ENCODE assay signal across 11 cellular contexts in genomic region chr18:23740105-23740830, GRCh38. TPM values are rescaled to one million over a fixed set of nuclear protein-coding genes. Genes with fewer than 3 reads are reported as not detected.
DNase-seq lines count a peak whose midpoint lies in the region; ATAC-seq and FAIRE-seq lines count a peak whose summit lies in the region.
"Had no signal": no experiment of that assay in that cellular context is flagged by ENCODE, and none has a peak within 500 bp of the region (broad histone marks: within the 10 kb centered on the region; RNA-seq: fewer than 3 reads in every experiment).

No MANE protein-coding gene starts in this region.

- ATAC-seq in right cardiac atrium = no peak
- ATAC-seq in effector memory CD8-positive, alpha-beta T cell (replicated peaks) = no peak
- ATAC-seq: T-cell had no signal

- no peak for FAIRE-seq in frontal cortex (lab: Jason Lieb, UNC)

- H3K27ac ChIP-seq in right cardiac atrium (ENCODE audit: low read length) = no peak overlapping the region

- H3K4me3 ChIP-seq in right cardiac atrium (ENCODE audit: low read length) = no peak overlapping the region

- no peaks in the 10 kb centered on the region for H3K36me3 Mint-ChIP-seq in effector memory CD8-positive, alpha-beta T cell (ENCODE audit: insufficient read depth)
- H3K36me3 Mint-ChIP-seq: T-cell had no signal

- H3K9me3 ChIP-seq in right cardiac atrium (ENCODE audit: control insufficient read depth, low read length) = no peaks in the 10 kb centered on the region

- no peaks in the 10 kb centered on the region for H3K27me3 ChIP-seq in right cardiac atrium (ENCODE audit: control insufficient read depth, insufficient read depth)

- H3K9me3 Mint-ChIP-seq in effector memory CD8-positive, alpha-beta T cell = no peaks in the 10 kb centered on the region
- H3K9me3 Mint-ChIP-seq: nephron progenitor cell, T-cell had no signal

- peaks cover 64 to 69% of the 10 kb centered on the region in 2 donors for H3K27me3 Mint-ChIP-seq in effector memory CD8-positive, alpha-beta T cell

- H3K4me1 Mint-ChIP-seq in effector memory CD8-positive, alpha-beta T cell (ENCODE audit: low read depth in 2 of 2) = peaks cover 6 to 11% of the 10 kb centered on the region in 2 donors

- WGBS in right cardiac atrium = 30% methylated on average over 4 of the region's 4 CpGs

- no peaks in the 10 kb centered on the region for H3K4me1 ChIP-seq in right cardiac atrium (ENCODE audit: control insufficient read depth, insufficient read depth, low read length)

- intact Hi-C loops in right cardiac atrium (cut with DNase I) = loop anchor here in 1 of 4 donors (10.0 kb wide), 1 partner anchor 65 kb away; no protein-coding TSS in a partner anchor

- H3K27ac Mint-ChIP-seq in effector memory CD8-positive, alpha-beta T cell = no peak overlapping the region
- H3K27ac Mint-ChIP-seq: nephron progenitor cell, T-cell had no signal

- DNase-seq in GM04504 (ENCODE audit: low read depth) (peak; percentile 33), NCI-H1105 (lab: John Stamatoyannopoulos, UW) (peak; percentile 66), SIG-M5 (lab: John Stamatoyannopoulos, UW) (peak; percentile 91), right cardiac atrium (peak in 2 of 3 donors; percentile 30 to 43), inferior parietal cortex (ENCODE audit: extremely low spot score) (no peak), Ammon's horn (ENCODE audit: low spot score) (no peak), frontal cortex (ENCODE audit: low spot score in 2 of 2) (no peak)
- DNase-seq in effector memory CD8-positive, alpha-beta T cell = no peak
- DNase-seq: nephron progenitor cell; stimulated activated CD4-positive, alpha-beta T cell treated with anti-CD3 and anti-CD28 coated beads, Interleukin-2, amount 100 ng/mL, for 48 hours; T-cell had no signal

- H3K4me3 Mint-ChIP-seq in effector memory CD8-positive, alpha-beta T cell = no peak overlapping the region
- H3K4me3 Mint-ChIP-seq: nephron progenitor cell, T-cell had no signal

RNA-seq across cellular contexts. Expression of gene LAMA3, which starts 51.0 kb away (rescaled TPM):
- 1 to 10 TPM; 3.6 to 5.4 (median 4.5) TPM for total RNA-seq in right cardiac atrium
- polyA plus RNA-seq in right cardiac atrium = 1.7 TPM
- total RNA-seq in frontal cortex = 1.2 TPM

Comparison
In these comparisons a context has a peak if more than half of its experiments do, and no peak if none do; other contexts are left out.
1. DNase-seq: peak in GM04504 (single experiment), NCI-H1105 (single experiment), SIG-M5 (single experiment) and right cardiac atrium (2 of 3); none in inferior parietal cortex (single experiment), Ammon's horn (single experiment), effector memory CD8-positive, alpha-beta T cell (0 of 3) and frontal cortex (0 of 2).